In the genomic region with DNA sequence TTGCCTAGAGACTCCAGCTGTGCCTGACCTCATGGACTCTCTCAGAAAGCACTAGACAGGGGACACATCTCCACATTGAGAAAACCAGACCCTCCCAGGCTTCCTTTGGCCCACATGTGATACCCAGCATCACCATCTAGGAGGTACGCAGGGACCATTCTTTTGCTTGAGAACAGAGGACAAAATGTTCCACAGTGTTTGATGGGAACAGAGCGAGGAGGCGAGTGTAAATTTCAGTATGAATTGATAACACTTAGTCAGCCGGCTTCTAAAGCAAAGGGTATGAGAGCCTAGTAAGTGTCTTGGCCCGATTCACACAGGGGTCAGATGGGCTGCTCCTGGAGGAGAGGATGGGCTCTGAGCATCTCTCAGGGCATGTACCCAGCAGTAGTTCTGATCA, we compare ENCODE assay signal across 13 cellular contexts.
"Had no signal": no experiment of that assay in that cellular context is flagged by ENCODE, and none has a peak within 500 bp of the region (broad histone marks: within the 10 kb centered on the region; RNA-seq: fewer than 3 reads in every experiment).

No MANE protein-coding gene starts in this region.

- H3K9me3 ChIP-seq: colonic mucosa, SJCRH30 had no signal

- H3K27ac ChIP-seq: colonic mucosa, foreskin keratinocyte, SJCRH30 had no signal

- H3K4me3 ChIP-seq: colonic mucosa, lung, SJCRH30 had no signal

- H3K36me3 ChIP-seq: colonic mucosa, SJCRH30 had no signal

- H3K9me3 Mint-ChIP-seq: central memory CD8-positive, alpha-beta T cell had no signal

- DNase-seq: activated CD4-positive, CD25-positive, alpha-beta regulatory T cell treated with anti-CD3 and anti-CD28 coated beads, Interleukin-2, amount 50 U/mL, for 72 hours; activated effector memory CD4-positive, alpha-beta T cell treated with Interleukin-2 at 50 U/mL for 16 hours; aorta; colonic mucosa; foreskin keratinocyte; hippocampal formation; kidney; occipital lobe; SJCRH30 had no signal

- H3K27me3 Mint-ChIP-seq: central memory CD8-positive, alpha-beta T cell; stimulated activated memory B cell treated with anti-CD40 and anti-IgM and Interleukin-4, amounts not matched to agents 10 μg/mL and 1 μg/mL and 100 μg/mL, for 72 hours had no signal

- H3K4me1 ChIP-seq: colonic mucosa, foreskin keratinocyte, SJCRH30 had no signal

- H3K27ac Mint-ChIP-seq: stimulated activated memory B cell treated with anti-CD40 and anti-IgM and Interleukin-4, amounts not matched to agents 10 μg/mL and 1 μg/mL and 100 μg/mL, for 72 hours had no signal

- H3K36me3 Mint-ChIP-seq: stimulated activated memory B cell treated with anti-CD40 and anti-IgM and Interleukin-4, amounts not matched to agents 10 μg/mL and 1 μg/mL and 100 μg/mL, for 72 hours had no signal

- H3K4me3 Mint-ChIP-seq: central memory CD8-positive, alpha-beta T cell; stimulated activated memory B cell treated with anti-CD40 and anti-IgM and Interleukin-4, amounts not matched to agents 10 μg/mL and 1 μg/mL and 100 μg/mL, for 72 hours had no signal

- H3K27me3 ChIP-seq: colonic mucosa, SJCRH30 had no signal

- H3K4me1 Mint-ChIP-seq: stimulated activated memory B cell treated with anti-CD40 and anti-IgM and Interleukin-4, amounts not matched to agents 10 μg/mL and 1 μg/mL and 100 μg/mL, for 72 hours had no signal

- ATAC-seq: foreskin keratinocyte; left lobe of liver; stimulated activated memory B cell treated with anti-CD40 and anti-IgM and Interleukin-4, amounts not matched to agents 10 μg/mL and 1 μg/mL and 100 μg/mL, for 72 hours had no signal
